Comparison of ENCODE assay signal across 1 cellular context in the genomic region with DNA sequence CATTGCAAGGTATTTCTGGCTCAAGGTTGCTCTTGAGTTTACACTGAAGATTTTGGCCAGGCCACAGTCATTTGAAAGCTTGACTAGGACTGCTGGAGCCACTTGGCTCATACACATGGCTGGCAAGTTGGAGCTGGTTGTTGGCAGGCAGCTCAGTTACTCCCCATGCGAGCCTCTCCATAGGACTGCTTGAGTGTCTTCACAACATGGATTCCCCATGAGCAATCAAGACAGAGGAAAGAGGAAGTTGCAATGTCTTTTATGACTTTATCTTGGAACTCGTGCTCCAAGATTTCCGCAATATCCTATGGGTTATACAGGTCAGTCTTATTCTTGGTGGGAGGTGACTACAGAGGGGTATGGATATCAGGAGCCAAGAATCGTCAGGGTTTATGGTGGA.
TF ChIP-seq lines count a peak whose summit lies in the region.

No MANE protein-coding gene starts in this region.

TF ChIP-seq in GM23338, 12 proteins besides CTCF, POLR2A, EP300 and RAD21 (continued from another document):
- TF ChIP-seq, protein P1, sequence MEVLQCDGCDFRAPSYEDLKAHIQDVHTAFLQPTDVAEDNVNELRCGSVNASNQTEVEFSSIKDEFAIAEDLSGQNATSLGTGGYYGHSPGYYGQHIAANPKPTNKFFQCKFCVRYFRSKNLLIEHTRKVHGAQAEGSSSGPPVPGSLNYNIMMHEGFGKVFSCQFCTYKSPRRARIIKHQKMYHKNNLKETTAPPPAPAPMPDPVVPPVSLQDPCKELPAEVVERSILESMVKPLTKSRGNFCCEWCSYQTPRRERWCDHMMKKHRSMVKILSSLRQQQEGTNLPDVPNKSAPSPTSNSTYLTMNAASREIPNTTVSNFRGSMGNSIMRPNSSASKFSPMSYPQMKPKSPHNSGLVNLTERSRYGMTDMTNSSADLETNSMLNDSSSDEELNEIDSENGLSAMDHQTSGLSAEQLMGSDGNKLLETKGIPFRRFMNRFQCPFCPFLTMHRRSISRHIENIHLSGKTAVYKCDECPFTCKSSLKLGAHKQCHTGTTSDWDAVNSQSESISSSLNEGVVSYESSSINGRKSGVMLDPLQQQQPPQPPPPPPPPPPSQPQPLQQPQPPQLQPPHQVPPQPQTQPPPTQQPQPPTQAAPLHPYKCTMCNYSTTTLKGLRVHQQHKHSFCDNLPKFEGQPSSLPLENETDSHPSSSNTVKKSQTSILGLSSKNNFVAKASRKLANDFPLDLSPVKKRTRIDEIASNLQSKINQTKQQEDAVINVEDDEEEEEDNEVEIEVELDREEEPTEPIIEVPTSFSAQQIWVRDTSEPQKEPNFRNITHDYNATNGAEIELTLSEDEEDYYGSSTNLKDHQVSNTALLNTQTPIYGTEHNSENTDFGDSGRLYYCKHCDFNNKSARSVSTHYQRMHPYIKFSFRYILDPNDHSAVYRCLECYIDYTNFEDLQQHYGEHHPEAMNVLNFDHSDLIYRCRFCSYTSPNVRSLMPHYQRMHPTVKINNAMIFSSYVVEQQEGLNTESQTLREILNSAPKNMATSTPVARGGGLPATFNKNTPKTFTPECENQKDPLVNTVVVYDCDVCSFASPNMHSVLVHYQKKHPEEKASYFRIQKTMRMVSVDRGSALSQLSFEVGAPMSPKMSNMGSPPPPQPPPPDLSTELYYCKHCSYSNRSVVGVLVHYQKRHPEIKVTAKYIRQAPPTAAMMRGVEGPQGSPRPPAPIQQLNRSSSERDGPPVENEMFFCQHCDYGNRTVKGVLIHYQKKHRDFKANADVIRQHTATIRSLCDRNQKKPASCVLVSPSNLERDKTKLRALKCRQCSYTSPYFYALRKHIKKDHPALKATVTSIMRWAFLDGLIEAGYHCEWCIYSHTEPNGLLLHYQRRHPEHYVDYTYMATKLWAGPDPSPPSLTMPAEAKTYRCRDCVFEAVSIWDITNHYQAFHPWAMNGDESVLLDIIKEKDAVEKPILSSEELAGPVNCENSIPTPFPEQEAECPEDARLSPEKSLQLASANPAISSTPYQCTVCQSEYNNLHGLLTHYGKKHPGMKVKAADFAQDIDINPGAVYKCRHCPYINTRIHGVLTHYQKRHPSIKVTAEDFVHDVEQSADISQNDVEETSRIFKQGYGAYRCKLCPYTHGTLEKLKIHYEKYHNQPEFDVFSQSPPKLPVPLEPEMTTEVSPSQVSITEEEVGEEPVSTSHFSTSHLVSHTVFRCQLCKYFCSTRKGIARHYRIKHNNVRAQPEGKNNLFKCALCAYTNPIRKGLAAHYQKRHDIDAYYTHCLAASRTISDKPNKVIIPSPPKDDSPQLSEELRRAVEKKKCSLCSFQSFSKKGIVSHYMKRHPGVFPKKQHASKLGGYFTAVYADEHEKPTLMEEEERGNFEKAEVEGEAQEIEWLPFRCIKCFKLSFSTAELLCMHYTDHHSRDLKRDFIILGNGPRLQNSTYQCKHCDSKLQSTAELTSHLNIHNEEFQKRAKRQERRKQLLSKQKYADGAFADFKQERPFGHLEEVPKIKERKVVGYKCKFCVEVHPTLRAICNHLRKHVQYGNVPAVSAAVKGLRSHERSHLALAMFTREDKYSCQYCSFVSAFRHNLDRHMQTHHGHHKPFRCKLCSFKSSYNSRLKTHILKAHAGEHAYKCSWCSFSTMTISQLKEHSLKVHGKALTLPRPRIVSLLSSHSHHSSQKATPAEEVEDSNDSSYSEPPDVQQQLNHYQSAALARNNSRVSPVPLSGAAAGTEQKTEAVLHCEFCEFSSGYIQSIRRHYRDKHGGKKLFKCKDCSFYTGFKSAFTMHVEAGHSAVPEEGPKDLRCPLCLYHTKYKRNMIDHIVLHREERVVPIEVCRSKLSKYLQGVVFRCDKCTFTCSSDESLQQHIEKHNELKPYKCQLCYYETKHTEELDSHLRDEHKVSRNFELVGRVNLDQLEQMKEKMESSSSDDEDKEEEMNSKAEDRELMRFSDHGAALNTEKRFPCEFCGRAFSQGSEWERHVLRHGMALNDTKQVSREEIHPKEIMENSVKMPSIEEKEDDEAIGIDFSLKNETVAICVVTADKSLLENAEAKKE (CRISPR knock-in tag; IDR thresholded peaks at IDR 0.05), result no peak
- TF ChIP-seq POLR2AphosphoS5 (IDR thresholded peaks at IDR 0.05; ENCODE audit: low read depth) (no peak), EZH2 (IDR thresholded peaks at IDR 0.05; ENCODE audit: low read depth, unreplicated experiment) (no peak), EZH2phosphoT487 (IDR thresholded peaks at IDR 0.05; ENCODE audit: unreplicated experiment) (no peak), STAT1 (IDR thresholded peaks at IDR 0.05; ENCODE audit: unreplicated experiment) (no peak)
